ENCODE assay signal across 8 cellular contexts in genomic region chr6:45922728-45923351, GRCh38.
DNase-seq lines count a peak whose midpoint lies in the region; ATAC-seq and TF ChIP-seq lines count a peak whose summit lies in the region.

No MANE protein-coding gene starts in this region.

- H3K14ac ChIP-seq in trophoblast cell (ENCODE audit: low read length): no peak overlapping the region

- H3K36me3 ChIP-seq in Panc1 (ENCODE audit: control insufficient read depth, insufficient read depth, low read length) (no peaks in the 10 kb centered on the region), trophoblast cell (ENCODE audit: control insufficient read depth in 1 of 2, insufficient read depth in 2 of 2, low read length in 2 of 2) (no peaks in the 10 kb centered on the region)

- H3K4me3 ChIP-seq in Panc1 (ENCODE audit: low read depth in 2 of 2, low read length in 2 of 2): no peak overlapping the region
- H3K4me3 ChIP-seq in trophoblast cell (ENCODE audit: low read depth, low read length): no peak overlapping the region

- in situ Hi-C loops in Panc1 (cut with HindIII; ENCODE audit: low pct_unique_long_range_greater_than_20kb, low sequenced_read_pairs): no loop called here

- H4K12ac ChIP-seq in trophoblast cell (ENCODE audit: low read depth, low read length): no peak overlapping the region

- no peak overlapping the region for H2BK12ac ChIP-seq in trophoblast cell (ENCODE audit: low read length)

- ATAC-seq in HG02885 (IDR thresholded peaks at IDR 0.05; ENCODE audit: poor library complexity, unreplicated experiment): peak; percentile 45
- peak; percentile 94 for ATAC-seq in Panc1
- no peak for ATAC-seq in GM18861 (IDR thresholded peaks at IDR 0.05; ENCODE audit: unreplicated experiment)

- H3K4me3 Mint-ChIP-seq in type B pancreatic cell: no peak overlapping the region

- no peak overlapping the region for H2AFZ ChIP-seq in trophoblast cell (ENCODE audit: insufficient read depth, low read length, poor library complexity)

- H3K9me3 Mint-ChIP-seq in type B pancreatic cell: no peaks in the 10 kb centered on the region

- H3K27ac ChIP-seq in Panc1 (ENCODE audit: low read length) (no peak overlapping the region), trophoblast cell (ENCODE audit: low read depth, low read length) (no peak overlapping the region)

- no peak overlapping the region for H2BK5ac ChIP-seq in trophoblast cell (ENCODE audit: low read depth, low read length, poor library complexity)

- BruUV-seq in Panc1 (replicated peaks; lab: Mats Ljungman, UMichigan): no TSS peak

- H3K18ac ChIP-seq in trophoblast cell (ENCODE audit: low read length): no peak overlapping the region

- H3K9ac ChIP-seq in trophoblast cell (ENCODE audit: low read length): no peak overlapping the region

- H3K4me1 Mint-ChIP-seq in type B pancreatic cell (ENCODE audit: unreplicated experiment): peaks cover 25% of the 10 kb centered on the region

- H3K27ac Mint-ChIP-seq in type B pancreatic cell: peak overlapping the region; percentile 9

- peaks cover 7% of the 10 kb centered on the region for H3K27me3 Mint-ChIP-seq in type B pancreatic cell

- H3K4ac ChIP-seq in trophoblast cell (ENCODE audit: low read depth, low read length): no peak overlapping the region

- H2AK5ac ChIP-seq in trophoblast cell (ENCODE audit: low read length): no peak overlapping the region

- no peak overlapping the region for H4K91ac ChIP-seq in trophoblast cell (ENCODE audit: low read depth, low read length)

- peak; percentile 89 for TF ChIP-seq CTCF in Panc1 (IDR thresholded peaks at IDR 0.05)
- TF ChIP-seq CTCF in type B pancreatic cell (conservative IDR thresholded peaks at IDR 0.05): peak; percentile 82

- DNase-seq in DMS79 treated with DMSO at 0.1 percent for 48 hours (lab: John Stamatoyannopoulos, UW) (peak; percentile 77), Panc1 (ENCODE audit: low read depth, low spot score) (peak; percentile 56), globus pallidus (ENCODE audit: low spot score) (peak; percentile 70), trophoblast cell (peak; percentile 35 to 76), type B pancreatic cell (ENCODE audit: extremely low spot score, unreplicated experiment) (no peak)
- peak; percentile 60 for DNase-seq in activated naive CD4-positive, alpha-beta T cell treated with Interleukin-2 at 50 U/mL for 16 hours

- no peak overlapping the region for H2BK120ac ChIP-seq in trophoblast cell (ENCODE audit: insufficient read depth, low read length, poor library complexity)

- H3K79me2 ChIP-seq in trophoblast cell (ENCODE audit: control insufficient read depth, insufficient read depth, low read length, poor library complexity): no peaks in the 10 kb centered on the region

- H4K8ac ChIP-seq in trophoblast cell (ENCODE audit: low read depth, low read length): no peak overlapping the region

- H3K23ac ChIP-seq in trophoblast cell (ENCODE audit: low read length): no peak overlapping the region

- no peaks in the 10 kb centered on the region for H3K4me1 ChIP-seq in Panc1 (ENCODE audit: control insufficient read depth, insufficient read depth, low read length)
- peaks cover 0 to 2% of the 10 kb centered on the region in 2 experiments for H3K4me1 ChIP-seq in trophoblast cell (ENCODE audit: control insufficient read depth in 1 of 2, insufficient read depth in 2 of 2, low read length in 2 of 2)

- no CpG with 5 or more reads among the region's 11 CpGs for WGBS in trophoblast cell (ENCODE audit: extremely low coverage, insufficient coverage, insufficient read length)

- H3K9me3 ChIP-seq in Panc1 (ENCODE audit: control insufficient read depth, insufficient read depth, low read depth, low read length): no peaks in the 10 kb centered on the region
- no peaks in the 10 kb centered on the region for H3K9me3 ChIP-seq in trophoblast cell (ENCODE audit: insufficient read depth, low read depth, low read length)

- H3K4me2 ChIP-seq in trophoblast cell (ENCODE audit: low read length): no peak overlapping the region

- H3K27me3 ChIP-seq in Panc1 (ENCODE audit: control insufficient read depth, insufficient read depth, low read length): peaks cover 2% of the 10 kb centered on the region; the same call in 1 of the 2 replicates
- H3K27me3 ChIP-seq in trophoblast cell (ENCODE audit: insufficient read depth, low read length): no peaks in the 10 kb centered on the region

- CTCF ChIA-PET in Panc1 (lab: Charles Lee): interaction anchor here (0.7 to 1.5 kb wide), 8 partner anchors 9 to 1453 kb away, joined by 3 to 8 read pairs (median 4); partner anchors contain the start of gene SUPT3H

- intact Hi-C loops in Panc1 (cut with micrococcal nuclease; ENCODE audit: unreplicated experiment): loop anchor here (5.0 to 10.0 kb wide), 3 partner anchors 498 to 1448 kb away; no protein-coding TSS in a partner anchor

- H3K79me1 ChIP-seq in trophoblast cell (ENCODE audit: low read length): no peaks in the 10 kb centered on the region

- H3K36me3 Mint-ChIP-seq in type B pancreatic cell: peaks cover under 1% of the 10 kb centered on the region

- POLR2A ChIA-PET in Panc1 (lab: Charles Lee): no interaction called here
